Comparison of ENCODE assay signal across 1 cellular context in the genomic region with DNA sequence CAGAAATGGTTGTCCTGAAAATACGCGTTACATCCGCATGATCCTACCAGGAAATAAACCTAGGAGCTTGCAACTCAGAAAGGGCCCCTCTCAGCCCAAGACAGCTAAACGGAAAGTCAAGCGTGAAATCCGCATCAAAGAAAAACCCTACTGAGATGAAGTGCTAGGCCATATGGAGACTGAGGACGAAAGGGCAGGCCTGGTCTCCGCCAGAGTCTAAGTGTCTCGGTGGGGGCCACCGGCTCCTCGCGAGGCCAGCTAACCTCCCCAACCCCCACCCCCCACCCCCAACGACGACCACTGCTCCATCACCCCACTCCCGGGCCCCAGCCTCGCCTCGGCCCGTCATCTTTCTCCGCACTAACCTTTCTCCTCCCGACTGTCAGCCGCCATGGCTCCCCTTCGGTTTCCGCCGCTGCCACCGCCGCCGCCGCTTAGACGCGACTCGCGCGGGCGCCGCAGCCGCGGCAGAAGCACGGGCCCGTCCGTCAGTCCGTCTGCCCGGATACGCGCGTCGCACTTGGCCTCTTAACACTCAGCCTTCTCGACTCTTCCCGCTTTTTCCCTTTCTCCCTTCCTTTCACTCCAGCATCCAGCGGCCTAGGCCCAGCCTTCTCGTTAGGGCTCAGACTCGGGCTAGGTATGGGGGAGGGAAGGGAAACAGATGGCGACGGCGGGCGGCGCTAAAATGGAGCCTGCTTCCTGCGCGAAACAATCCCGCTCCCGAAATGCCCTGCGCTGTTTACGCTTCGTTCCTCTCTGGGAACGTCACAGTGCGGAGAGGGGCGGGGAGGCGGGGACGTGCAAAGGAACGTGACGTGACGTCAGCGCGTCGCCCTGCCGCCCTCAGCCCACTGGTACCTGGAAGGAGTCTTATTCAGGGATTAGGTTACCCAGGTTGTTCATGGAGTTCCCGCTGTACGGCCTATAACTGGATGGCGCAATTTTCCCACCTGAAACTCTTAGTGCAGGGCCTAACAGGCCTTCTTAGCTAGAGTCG.
TF ChIP-seq lines count a peak whose summit lies in the region.

A gene (minus strand): TSS at position 730 of the 1,000 bp plus-strand sequence. CDS start 337 bp downstream, at position 393.

TF ChIP-seq in HepG2, 621 proteins besides CTCF, POLR2A, EP300 and RAD21 (continued from another document and continues in another):
- TF ChIP-seq ZNF496 (CRISPR knock-in tag; IDR thresholded peaks at IDR 0.05; ENCODE audit: insufficient replicate concordance) (no peak), PHF8 (CRISPR knock-in tag; IDR thresholded peaks at IDR 0.05) (peak; percentile 100), ZNF333 (CRISPR knock-in tag; IDR thresholded peaks at IDR 0.05; ENCODE audit: borderline replicate concordance) (no peak), NR2F6 (IDR thresholded peaks at IDR 0.05) (no peak), NR2F6 (CRISPR knock-in tag; IDR thresholded peaks at IDR 0.05) (peak; percentile 25; the same call in 1 of the 2 replicates), ZNF354B (CRISPR knock-in tag; IDR thresholded peaks at IDR 0.05) (no peak), KLF11 (CRISPR knock-in tag; IDR thresholded peaks at IDR 0.05) (peak; percentile 80; the same call in 1 of the 2 replicates), NRL (CRISPR knock-in tag; IDR thresholded peaks at IDR 0.05; ENCODE audit: borderline replicate concordance) (peak; percentile 77; the same call in 1 of the 2 replicates), ZNF20 (CRISPR knock-in tag; IDR thresholded peaks at IDR 0.05) (no peak), CEBPG (CRISPR knock-in tag; IDR thresholded peaks at IDR 0.05) (peak; percentile 47; the same call in 1 of the 2 replicates), TCF7 (IDR thresholded peaks at IDR 0.05; ENCODE audit: low read depth) (no peak), ZFP36 (IDR thresholded peaks at IDR 0.05; ENCODE audit: borderline replicate concordance, low read depth, low read length, partially characterized antibody) (no peak), ZNF776 (CRISPR knock-in tag; IDR thresholded peaks at IDR 0.05) (peak; percentile 82), ZNF709 (CRISPR knock-in tag; IDR thresholded peaks at IDR 0.05) (no peak; the same call in 1 of the 2 replicates), FOXK1 (CRISPR knock-in tag; IDR thresholded peaks at IDR 0.05; ENCODE audit: borderline replicate concordance, low read depth) (peak; percentile 99), RBFOX2 (IDR thresholded peaks at IDR 0.05; ENCODE audit: low read depth, low read length) (peak; percentile 92), ZKSCAN8 (CRISPR knock-in tag; IDR thresholded peaks at IDR 0.05; ENCODE audit: borderline replicate concordance) (0 out of 2 replicates have a peak, but pooled peaks have one; percentile 12), TRIM24 (CRISPR knock-in tag; IDR thresholded peaks at IDR 0.05) (no peak), CAMTA2 (CRISPR knock-in tag; IDR thresholded peaks at IDR 0.05; ENCODE audit: borderline replicate concordance) (peak; percentile 24; the same call in 1 of the 2 replicates), ZNF550 (CRISPR knock-in tag; IDR thresholded peaks at IDR 0.05; ENCODE audit: borderline replicate concordance) (no peak), ZNF263 (CRISPR knock-in tag; IDR thresholded peaks at IDR 0.05) (no peak), MEIS1 (CRISPR knock-in tag; IDR thresholded peaks at IDR 0.05; ENCODE audit: borderline replicate concordance) (peak; percentile 97), ZNF232 (CRISPR knock-in tag; IDR thresholded peaks at IDR 0.05; ENCODE audit: borderline replicate concordance) (peak; percentile 72; the same call in 1 of the 2 replicates), ZNF678 (CRISPR knock-in tag; IDR thresholded peaks at IDR 0.05) (peak; percentile 83; the same call in 1 of the 2 replicates)
- TF ChIP-seq, protein P1, sequence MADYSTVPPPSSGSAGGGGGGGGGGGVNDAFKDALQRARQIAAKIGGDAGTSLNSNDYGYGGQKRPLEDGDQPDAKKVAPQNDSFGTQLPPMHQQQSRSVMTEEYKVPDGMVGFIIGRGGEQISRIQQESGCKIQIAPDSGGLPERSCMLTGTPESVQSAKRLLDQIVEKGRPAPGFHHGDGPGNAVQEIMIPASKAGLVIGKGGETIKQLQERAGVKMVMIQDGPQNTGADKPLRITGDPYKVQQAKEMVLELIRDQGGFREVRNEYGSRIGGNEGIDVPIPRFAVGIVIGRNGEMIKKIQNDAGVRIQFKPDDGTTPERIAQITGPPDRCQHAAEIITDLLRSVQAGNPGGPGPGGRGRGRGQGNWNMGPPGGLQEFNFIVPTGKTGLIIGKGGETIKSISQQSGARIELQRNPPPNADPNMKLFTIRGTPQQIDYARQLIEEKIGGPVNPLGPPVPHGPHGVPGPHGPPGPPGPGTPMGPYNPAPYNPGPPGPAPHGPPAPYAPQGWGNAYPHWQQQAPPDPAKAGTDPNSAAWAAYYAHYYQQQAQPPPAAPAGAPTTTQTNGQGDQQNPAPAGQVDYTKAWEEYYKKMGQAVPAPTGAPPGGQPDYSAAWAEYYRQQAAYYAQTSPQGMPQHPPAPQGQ (CRISPR knock-in tag; IDR thresholded peaks at IDR 0.05; ENCODE audit: borderline replicate concordance) = no peak
- TF ChIP-seq, protein P2, sequence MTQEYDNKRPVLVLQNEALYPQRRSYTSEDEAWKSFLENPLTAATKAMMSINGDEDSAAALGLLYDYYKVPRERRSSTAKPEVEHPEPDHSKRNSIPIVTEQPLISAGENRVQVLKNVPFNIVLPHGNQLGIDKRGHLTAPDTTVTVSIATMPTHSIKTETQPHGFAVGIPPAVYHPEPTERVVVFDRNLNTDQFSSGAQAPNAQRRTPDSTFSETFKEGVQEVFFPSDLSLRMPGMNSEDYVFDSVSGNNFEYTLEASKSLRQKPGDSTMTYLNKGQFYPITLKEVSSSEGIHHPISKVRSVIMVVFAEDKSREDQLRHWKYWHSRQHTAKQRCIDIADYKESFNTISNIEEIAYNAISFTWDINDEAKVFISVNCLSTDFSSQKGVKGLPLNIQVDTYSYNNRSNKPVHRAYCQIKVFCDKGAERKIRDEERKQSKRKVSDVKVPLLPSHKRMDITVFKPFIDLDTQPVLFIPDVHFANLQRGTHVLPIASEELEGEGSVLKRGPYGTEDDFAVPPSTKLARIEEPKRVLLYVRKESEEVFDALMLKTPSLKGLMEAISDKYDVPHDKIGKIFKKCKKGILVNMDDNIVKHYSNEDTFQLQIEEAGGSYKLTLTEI (CRISPR knock-in tag; conservative IDR thresholded peaks at IDR 0.05) = no peak
- TF ChIP-seq, protein P3, sequence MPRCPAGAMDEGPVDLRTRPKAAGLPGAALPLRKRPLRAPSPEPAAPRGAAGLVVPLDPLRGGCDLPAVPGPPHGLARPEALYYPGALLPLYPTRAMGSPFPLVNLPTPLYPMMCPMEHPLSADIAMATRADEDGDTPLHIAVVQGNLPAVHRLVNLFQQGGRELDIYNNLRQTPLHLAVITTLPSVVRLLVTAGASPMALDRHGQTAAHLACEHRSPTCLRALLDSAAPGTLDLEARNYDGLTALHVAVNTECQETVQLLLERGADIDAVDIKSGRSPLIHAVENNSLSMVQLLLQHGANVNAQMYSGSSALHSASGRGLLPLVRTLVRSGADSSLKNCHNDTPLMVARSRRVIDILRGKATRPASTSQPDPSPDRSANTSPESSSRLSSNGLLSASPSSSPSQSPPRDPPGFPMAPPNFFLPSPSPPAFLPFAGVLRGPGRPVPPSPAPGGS (CRISPR knock-in tag; IDR thresholded peaks at IDR 0.05) = peak; percentile 69
- TF ChIP-seq, protein P4, sequence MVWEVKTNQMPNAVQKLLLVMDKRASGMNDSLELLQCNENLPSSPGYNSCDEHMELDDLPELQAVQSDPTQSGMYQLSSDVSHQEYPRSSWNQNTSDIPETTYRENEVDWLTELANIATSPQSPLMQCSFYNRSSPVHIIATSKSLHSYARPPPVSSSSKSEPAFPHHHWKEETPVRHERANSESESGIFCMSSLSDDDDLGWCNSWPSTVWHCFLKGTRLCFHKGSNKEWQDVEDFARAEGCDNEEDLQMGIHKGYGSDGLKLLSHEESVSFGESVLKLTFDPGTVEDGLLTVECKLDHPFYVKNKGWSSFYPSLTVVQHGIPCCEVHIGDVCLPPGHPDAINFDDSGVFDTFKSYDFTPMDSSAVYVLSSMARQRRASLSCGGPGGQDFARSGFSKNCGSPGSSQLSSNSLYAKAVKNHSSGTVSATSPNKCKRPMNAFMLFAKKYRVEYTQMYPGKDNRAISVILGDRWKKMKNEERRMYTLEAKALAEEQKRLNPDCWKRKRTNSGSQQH (CRISPR knock-in tag; IDR thresholded peaks at IDR 0.05; ENCODE audit: low read depth) = peak; percentile 88; the same call in 1 of the 2 replicates
- TF ChIP-seq, protein P5, sequence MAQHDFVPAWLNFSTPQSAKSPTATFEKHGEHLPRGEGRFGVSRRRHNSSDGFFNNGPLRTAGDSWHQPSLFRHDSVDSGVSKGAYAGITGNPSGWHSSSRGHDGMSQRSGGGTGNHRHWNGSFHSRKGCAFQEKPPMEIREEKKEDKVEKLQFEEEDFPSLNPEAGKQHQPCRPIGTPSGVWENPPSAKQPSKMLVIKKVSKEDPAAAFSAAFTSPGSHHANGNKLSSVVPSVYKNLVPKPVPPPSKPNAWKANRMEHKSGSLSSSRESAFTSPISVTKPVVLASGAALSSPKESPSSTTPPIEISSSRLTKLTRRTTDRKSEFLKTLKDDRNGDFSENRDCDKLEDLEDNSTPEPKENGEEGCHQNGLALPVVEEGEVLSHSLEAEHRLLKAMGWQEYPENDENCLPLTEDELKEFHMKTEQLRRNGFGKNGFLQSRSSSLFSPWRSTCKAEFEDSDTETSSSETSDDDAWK (CRISPR knock-in tag; IDR thresholded peaks at IDR 0.05) = no peak
- TF ChIP-seq, protein P6, sequence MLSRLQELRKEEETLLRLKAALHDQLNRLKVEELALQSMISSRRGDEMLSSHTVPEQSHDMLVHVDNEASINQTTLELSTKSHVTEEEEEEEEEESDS (CRISPR knock-in tag; IDR thresholded peaks at IDR 0.05; ENCODE audit: borderline replicate concordance) = peak; percentile 60; the same call in 1 of the 2 replicates
- TF ChIP-seq, protein P7, sequence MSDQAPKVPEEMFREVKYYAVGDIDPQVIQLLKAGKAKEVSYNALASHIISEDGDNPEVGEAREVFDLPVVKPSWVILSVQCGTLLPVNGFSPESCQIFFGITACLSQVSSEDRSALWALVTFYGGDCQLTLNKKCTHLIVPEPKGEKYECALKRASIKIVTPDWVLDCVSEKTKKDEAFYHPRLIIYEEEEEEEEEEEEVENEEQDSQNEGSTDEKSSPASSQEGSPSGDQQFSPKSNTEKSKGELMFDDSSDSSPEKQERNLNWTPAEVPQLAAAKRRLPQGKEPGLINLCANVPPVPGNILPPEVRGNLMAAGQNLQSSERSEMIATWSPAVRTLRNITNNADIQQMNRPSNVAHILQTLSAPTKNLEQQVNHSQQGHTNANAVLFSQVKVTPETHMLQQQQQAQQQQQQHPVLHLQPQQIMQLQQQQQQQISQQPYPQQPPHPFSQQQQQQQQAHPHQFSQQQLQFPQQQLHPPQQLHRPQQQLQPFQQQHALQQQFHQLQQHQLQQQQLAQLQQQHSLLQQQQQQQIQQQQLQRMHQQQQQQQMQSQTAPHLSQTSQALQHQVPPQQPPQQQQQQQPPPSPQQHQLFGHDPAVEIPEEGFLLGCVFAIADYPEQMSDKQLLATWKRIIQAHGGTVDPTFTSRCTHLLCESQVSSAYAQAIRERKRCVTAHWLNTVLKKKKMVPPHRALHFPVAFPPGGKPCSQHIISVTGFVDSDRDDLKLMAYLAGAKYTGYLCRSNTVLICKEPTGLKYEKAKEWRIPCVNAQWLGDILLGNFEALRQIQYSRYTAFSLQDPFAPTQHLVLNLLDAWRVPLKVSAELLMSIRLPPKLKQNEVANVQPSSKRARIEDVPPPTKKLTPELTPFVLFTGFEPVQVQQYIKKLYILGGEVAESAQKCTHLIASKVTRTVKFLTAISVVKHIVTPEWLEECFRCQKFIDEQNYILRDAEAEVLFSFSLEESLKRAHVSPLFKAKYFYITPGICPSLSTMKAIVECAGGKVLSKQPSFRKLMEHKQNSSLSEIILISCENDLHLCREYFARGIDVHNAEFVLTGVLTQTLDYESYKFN (CRISPR knock-in tag; conservative IDR thresholded peaks at IDR 0.05) = peak; percentile 63
- TF ChIP-seq, protein P8, sequence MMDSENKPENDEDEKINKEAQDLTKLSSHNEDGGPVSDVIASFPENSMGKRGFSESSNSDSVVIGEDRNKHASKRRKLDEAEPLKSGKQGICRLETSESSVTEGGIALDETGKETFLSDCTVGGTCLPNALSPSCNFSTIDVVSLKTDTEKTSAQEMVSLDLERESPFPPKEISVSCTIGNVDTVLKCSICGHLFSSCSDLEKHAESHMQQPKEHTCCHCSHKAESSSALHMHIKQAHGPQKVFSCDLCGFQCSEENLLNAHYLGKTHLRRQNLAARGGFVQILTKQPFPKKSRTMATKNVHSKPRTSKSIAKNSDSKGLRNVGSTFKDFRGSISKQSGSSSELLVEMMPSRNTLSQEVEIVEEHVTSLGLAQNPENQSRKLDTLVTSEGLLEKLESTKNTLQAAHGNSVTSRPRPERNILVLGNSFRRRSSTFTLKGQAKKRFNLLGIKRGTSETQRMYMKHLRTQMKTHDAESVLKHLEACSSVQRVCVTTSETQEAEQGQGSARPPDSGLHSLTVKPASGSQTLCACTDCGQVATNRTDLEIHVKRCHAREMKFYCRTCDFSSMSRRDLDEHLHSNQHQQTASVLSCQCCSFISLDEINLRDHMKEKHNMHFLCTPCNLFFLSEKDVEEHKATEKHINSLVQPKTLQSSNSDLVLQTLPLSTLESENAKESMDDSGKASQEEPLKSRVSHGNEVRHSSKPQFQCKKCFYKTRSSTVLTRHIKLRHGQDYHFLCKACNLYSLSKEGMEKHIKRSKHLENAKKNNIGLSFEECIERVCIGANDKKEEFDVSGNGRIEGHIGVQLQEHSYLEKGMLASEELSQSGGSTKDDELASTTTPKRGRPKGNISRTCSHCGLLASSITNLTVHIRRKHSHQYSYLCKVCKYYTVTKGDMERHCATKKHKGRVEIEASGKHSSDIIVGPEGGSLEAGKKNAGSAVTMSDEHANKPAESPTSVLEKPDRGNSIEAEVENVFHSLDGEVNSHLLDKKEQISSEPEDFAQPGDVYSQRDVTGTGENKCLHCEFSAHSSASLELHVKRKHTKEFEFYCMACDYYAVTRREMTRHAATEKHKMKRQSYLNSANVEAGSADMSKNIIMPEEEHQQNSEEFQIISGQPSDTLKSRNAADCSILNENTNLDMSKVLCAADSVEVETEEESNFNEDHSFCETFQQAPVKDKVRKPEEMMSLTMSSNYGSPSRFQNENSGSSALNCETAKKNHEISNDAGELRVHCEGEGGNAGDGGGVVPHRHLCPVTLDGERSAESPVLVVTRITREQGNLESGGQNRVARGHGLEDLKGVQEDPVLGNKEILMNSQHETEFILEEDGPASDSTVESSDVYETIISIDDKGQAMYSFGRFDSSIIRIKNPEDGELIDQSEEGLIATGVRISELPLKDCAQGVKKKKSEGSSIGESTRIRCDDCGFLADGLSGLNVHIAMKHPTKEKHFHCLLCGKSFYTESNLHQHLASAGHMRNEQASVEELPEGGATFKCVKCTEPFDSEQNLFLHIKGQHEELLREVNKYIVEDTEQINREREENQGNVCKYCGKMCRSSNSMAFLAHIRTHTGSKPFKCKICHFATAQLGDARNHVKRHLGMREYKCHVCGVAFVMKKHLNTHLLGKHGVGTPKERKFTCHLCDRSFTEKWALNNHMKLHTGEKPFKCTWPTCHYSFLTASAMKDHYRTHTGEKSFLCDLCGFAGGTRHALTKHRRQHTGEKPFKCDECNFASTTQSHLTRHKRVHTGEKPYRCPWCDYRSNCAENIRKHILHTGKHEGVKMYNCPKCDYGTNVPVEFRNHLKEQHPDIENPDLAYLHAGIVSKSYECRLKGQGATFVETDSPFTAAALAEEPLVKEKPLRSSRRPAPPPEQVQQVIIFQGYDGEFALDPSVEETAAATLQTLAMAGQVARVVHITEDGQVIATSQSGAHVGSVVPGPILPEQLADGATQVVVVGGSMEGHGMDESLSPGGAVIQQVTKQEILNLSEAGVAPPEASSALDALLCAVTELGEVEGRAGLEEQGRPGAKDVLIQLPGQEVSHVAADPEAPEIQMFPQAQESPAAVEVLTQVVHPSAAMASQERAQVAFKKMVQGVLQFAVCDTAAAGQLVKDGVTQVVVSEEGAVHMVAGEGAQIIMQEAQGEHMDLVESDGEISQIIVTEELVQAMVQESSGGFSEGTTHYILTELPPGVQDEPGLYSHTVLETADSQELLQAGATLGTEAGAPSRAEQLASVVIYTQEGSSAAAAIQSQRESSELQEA (CRISPR knock-in tag; IDR thresholded peaks at IDR 0.05; ENCODE audit: not compliant biosample characterization) = peak; percentile 47
